8 cellular contexts compared by ENCODE assay signal in genomic region chr3:107599755-107600122, GRCh38.
DNase-seq lines count a peak whose midpoint lies in the region; ATAC-seq and TF ChIP-seq lines count a peak whose summit lies in the region.

No MANE protein-coding gene starts in this region.

- H3K27me3 ChIP-seq in RWPE2 (ENCODE audit: insufficient read depth, poor library complexity, severe bottlenecking), result no peaks in the 10 kb centered on the region

- TF ChIP-seq CTCF in RWPE2 (IDR thresholded peaks at IDR 0.05; ENCODE audit: poor library complexity, severe bottlenecking), result no peak
- TF ChIP-seq CTCF in GM20000 (IDR thresholded peaks at IDR 0.05; ENCODE audit: extremely low read depth, missing control alignments), result no peak

- no peaks in the 10 kb centered on the region for H3K36me3 ChIP-seq in RWPE2 (ENCODE audit: low read depth)

- H3K27ac ChIP-seq in RWPE2 (ENCODE audit: poor library complexity, severe bottlenecking), result peak overlapping the region; percentile 0

- DNase-seq in RWPE2 (ENCODE audit: low spot score), result no peak
- peak; percentile 45 for DNase-seq in fibroblast of peridontal ligament (ENCODE audit: extremely low read depth)
- no peak for DNase-seq in sciatic nerve (ENCODE audit: low spot score)
- DNase-seq in D341Med (ENCODE audit: low spot score), result no peak
- no peak for DNase-seq in NCI-H2227 treated with DMSO at 0.1 percent for 48 hours (lab: John Stamatoyannopoulos, UW)
- DNase-seq in SKM-1 treated with dmso at 0.1 percent for 144 hours (lab: John Stamatoyannopoulos, UW; ENCODE audit: unreplicated experiment), result no peak
- DNase-seq in GM20000 (ENCODE audit: low spot score), result no peak

- H3K4me1 ChIP-seq in RWPE2 (ENCODE audit: insufficient read depth, poor library complexity, severe bottlenecking), result peaks cover 12% of the 10 kb centered on the region

- ATAC-seq in GM19455 (IDR thresholded peaks at IDR 0.05; ENCODE audit: unreplicated experiment), result peak; percentile 9
- no peak for ATAC-seq in RWPE2 (ENCODE audit: low read depth)
- peak; percentile 35 for ATAC-seq in sciatic nerve

- intact Hi-C loops in sciatic nerve (cut with DNase I), result no loop called here

- H3K9me3 ChIP-seq in RWPE2 (ENCODE audit: severe bottlenecking), result no peaks in the 10 kb centered on the region

- no peak overlapping the region for H3K4me3 ChIP-seq in RWPE2 (ENCODE audit: severe bottlenecking)
